ENCODE assay signal across 19 cellular contexts in genomic region chr11:75516140-75516539, GRCh38.
"Had no signal": no experiment of that assay in that cellular context is flagged by ENCODE, and none has a peak within 500 bp of the region (broad histone marks: within the 10 kb centered on the region; RNA-seq: fewer than 3 reads in every experiment).

No MANE protein-coding gene starts in this region.

- H3K36me3 ChIP-seq: left lung, sigmoid colon, upper lobe of right lung had no signal

- H3K36me3 Mint-ChIP-seq: activated naive CD8-positive, alpha-beta T cell; WTC11 had no signal

- H3K27ac ChIP-seq: left lung, sigmoid colon, upper lobe of right lung had no signal

- H3K4me3 ChIP-seq: left lung, lung, sigmoid colon, smooth muscle cell, upper lobe of right lung had no signal

- H3K27me3 Mint-ChIP-seq: activated naive CD8-positive, alpha-beta T cell; T-cell had no signal

- ATAC-seq: left lung; stimulated activated naive CD8-positive, alpha-beta T cell treated with anti-CD3 and anti-CD28 coated beads, Interleukin-15, Interleukin-2, amounts not matched to agents 100 U/mL and 50 U/mL, for 24 hours; T-cell; upper lobe of right lung; WTC11 had no signal

- H3K27me3 ChIP-seq: left lung, sigmoid colon, upper lobe of right lung had no signal

- H3K27ac Mint-ChIP-seq: activated naive CD8-positive, alpha-beta T cell; nephron; WTC11 had no signal

- H3K4me3 Mint-ChIP-seq: activated naive CD8-positive, alpha-beta T cell; nephron; T-cell; WTC11 had no signal

- H3K4me1 ChIP-seq: left lung, upper lobe of right lung had no signal

- H3K9me3 Mint-ChIP-seq: nephron, T-cell had no signal

- H3K9me3 ChIP-seq: left lung, sigmoid colon, upper lobe of right lung had no signal

- DNase-seq: activated T-cell treated with anti-CD3 and anti-CD28 coated beads, Interleukin-2, amount 50 U/mL, for 1 hour; central memory CD4-positive, alpha-beta T cell; effector memory CD4-positive, alpha-beta T cell; foreskin melanocyte; kidney glomerular epithelial cell; left lung; midbrain; sigmoid colon; stimulated activated CD4-positive, alpha-beta T cell treated with anti-CD3 and anti-CD28 coated beads, Interleukin-2, amount 100 ng/mL, for 48 hours; stimulated activated CD8-positive, alpha-beta memory T cell treated with anti-CD3 and anti-CD28 coated beads, Interleukin-4, amount 100 ng/mL, for 48 hours; stimulated activated naive CD8-positive, alpha-beta T cell treated with anti-CD3 and anti-CD28 coated beads, Interleukin-15, Interleukin-2, amounts not matched to agents 100 U/mL and 50 U/mL, for 24 hours; T-cell; T-helper 9 cell; upper lobe of right lung had no signal
